Comparison of ENCODE assay signal across 1 cellular context in the genomic region with DNA sequence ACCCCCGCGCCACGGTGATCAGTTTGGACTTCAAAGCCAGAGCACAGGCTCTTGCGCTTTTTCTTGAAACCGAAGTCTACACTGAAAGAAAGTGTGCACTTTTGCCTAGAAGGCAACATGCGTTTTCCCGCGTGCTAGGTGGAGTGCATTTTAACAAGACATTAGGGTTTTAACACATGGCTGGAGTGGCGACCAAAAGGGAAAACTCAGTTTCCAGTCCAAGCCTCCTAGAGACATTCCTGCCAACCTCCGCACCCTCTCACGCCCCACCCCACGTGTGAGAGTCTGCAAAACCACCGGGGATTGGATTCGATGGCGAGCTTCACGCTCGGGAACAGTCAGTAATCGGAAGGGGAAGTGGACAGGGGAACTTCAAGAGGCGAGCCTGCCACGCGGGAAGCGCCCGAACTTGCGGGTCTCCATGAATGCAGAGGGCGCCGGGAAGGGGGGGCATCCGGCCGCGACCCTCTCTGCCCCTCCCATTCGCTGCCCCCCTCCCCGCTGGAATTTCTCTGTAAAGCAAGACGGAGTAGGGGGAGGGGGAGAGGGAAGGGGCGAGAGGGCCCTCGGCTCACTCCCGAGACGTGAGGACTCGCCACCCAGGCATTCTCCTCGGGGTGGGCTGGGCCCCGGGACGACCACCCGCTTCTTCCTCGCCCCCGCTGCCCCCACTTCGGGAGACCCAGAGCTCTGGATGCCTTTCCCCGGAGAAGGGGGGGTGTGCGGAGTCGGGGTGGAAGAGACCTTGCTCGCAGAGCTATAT.
TF ChIP-seq lines count a peak whose summit lies in the region.

No MANE protein-coding gene starts in this region.

TF ChIP-seq in K562, 482 proteins besides CTCF, POLR2A, EP300 and RAD21 (continued from another document):
- TF ChIP-seq, protein P1, sequence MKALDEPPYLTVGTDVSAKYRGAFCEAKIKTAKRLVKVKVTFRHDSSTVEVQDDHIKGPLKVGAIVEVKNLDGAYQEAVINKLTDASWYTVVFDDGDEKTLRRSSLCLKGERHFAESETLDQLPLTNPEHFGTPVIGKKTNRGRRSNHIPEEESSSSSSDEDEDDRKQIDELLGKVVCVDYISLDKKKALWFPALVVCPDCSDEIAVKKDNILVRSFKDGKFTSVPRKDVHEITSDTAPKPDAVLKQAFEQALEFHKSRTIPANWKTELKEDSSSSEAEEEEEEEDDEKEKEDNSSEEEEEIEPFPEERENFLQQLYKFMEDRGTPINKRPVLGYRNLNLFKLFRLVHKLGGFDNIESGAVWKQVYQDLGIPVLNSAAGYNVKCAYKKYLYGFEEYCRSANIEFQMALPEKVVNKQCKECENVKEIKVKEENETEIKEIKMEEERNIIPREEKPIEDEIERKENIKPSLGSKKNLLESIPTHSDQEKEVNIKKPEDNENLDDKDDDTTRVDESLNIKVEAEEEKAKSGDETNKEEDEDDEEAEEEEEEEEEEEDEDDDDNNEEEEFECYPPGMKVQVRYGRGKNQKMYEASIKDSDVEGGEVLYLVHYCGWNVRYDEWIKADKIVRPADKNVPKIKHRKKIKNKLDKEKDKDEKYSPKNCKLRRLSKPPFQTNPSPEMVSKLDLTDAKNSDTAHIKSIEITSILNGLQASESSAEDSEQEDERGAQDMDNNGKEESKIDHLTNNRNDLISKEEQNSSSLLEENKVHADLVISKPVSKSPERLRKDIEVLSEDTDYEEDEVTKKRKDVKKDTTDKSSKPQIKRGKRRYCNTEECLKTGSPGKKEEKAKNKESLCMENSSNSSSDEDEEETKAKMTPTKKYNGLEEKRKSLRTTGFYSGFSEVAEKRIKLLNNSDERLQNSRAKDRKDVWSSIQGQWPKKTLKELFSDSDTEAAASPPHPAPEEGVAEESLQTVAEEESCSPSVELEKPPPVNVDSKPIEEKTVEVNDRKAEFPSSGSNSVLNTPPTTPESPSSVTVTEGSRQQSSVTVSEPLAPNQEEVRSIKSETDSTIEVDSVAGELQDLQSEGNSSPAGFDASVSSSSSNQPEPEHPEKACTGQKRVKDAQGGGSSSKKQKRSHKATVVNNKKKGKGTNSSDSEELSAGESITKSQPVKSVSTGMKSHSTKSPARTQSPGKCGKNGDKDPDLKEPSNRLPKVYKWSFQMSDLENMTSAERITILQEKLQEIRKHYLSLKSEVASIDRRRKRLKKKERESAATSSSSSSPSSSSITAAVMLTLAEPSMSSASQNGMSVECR (CRISPR knock-in tag; IDR thresholded peaks at IDR 0.05) = peak; percentile 50; the same call in 1 of the 2 replicates
- TF ChIP-seq ZKSCAN8 (CRISPR knock-in tag; IDR thresholded peaks at IDR 0.05) (no peak), FOXK2 (conservative IDR thresholded peaks at IDR 0.05 in 1 of 2, IDR thresholded peaks at IDR 0.05 in 1 of 2; ENCODE audit: low read depth in 2 of 2) (no peak), ZNF707 (CRISPR knock-in tag; conservative IDR thresholded peaks at IDR 0.05) (no peak), MBD2 (IDR thresholded peaks at IDR 0.05; ENCODE audit: borderline replicate concordance, low read depth) (no peak), CC2D1A (IDR thresholded peaks at IDR 0.05) (no peak), GTF2F1 (IDR thresholded peaks at IDR 0.05; ENCODE audit: low read depth, low read length) (no peak), CBX2 (IDR thresholded peaks at IDR 0.05; ENCODE audit: insufficient read depth, low read length, poor library complexity, severe bottlenecking) (no peak), DPF2 (IDR thresholded peaks at IDR 0.05) (no peak), TCFL5 (CRISPR knock-in tag; conservative IDR thresholded peaks at IDR 0.05) (no peak), ZNF717 (CRISPR knock-in tag; IDR thresholded peaks at IDR 0.05) (no peak), ZC3H11A (IDR thresholded peaks at IDR 0.05; ENCODE audit: low read depth, low read length) (no peak), TCF3 (CRISPR knock-in tag; IDR thresholded peaks at IDR 0.05) (no peak), POLR2G (IDR thresholded peaks at IDR 0.05; ENCODE audit: low read depth, low read length) (peak; percentile 58)
- TF ChIP-seq, protein P2, sequence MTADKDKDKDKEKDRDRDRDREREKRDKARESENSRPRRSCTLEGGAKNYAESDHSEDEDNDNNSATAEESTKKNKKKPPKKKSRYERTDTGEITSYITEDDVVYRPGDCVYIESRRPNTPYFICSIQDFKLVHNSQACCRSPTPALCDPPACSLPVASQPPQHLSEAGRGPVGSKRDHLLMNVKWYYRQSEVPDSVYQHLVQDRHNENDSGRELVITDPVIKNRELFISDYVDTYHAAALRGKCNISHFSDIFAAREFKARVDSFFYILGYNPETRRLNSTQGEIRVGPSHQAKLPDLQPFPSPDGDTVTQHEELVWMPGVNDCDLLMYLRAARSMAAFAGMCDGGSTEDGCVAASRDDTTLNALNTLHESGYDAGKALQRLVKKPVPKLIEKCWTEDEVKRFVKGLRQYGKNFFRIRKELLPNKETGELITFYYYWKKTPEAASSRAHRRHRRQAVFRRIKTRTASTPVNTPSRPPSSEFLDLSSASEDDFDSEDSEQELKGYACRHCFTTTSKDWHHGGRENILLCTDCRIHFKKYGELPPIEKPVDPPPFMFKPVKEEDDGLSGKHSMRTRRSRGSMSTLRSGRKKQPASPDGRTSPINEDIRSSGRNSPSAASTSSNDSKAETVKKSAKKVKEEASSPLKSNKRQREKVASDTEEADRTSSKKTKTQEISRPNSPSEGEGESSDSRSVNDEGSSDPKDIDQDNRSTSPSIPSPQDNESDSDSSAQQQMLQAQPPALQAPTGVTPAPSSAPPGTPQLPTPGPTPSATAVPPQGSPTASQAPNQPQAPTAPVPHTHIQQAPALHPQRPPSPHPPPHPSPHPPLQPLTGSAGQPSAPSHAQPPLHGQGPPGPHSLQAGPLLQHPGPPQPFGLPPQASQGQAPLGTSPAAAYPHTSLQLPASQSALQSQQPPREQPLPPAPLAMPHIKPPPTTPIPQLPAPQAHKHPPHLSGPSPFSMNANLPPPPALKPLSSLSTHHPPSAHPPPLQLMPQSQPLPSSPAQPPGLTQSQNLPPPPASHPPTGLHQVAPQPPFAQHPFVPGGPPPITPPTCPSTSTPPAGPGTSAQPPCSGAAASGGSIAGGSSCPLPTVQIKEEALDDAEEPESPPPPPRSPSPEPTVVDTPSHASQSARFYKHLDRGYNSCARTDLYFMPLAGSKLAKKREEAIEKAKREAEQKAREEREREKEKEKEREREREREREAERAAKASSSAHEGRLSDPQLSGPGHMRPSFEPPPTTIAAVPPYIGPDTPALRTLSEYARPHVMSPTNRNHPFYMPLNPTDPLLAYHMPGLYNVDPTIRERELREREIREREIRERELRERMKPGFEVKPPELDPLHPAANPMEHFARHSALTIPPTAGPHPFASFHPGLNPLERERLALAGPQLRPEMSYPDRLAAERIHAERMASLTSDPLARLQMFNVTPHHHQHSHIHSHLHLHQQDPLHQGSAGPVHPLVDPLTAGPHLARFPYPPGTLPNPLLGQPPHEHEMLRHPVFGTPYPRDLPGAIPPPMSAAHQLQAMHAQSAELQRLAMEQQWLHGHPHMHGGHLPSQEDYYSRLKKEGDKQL (CRISPR knock-in tag; IDR thresholded peaks at IDR 0.05; ENCODE audit: borderline replicate concordance) = no peak
- TF ChIP-seq, protein P3, sequence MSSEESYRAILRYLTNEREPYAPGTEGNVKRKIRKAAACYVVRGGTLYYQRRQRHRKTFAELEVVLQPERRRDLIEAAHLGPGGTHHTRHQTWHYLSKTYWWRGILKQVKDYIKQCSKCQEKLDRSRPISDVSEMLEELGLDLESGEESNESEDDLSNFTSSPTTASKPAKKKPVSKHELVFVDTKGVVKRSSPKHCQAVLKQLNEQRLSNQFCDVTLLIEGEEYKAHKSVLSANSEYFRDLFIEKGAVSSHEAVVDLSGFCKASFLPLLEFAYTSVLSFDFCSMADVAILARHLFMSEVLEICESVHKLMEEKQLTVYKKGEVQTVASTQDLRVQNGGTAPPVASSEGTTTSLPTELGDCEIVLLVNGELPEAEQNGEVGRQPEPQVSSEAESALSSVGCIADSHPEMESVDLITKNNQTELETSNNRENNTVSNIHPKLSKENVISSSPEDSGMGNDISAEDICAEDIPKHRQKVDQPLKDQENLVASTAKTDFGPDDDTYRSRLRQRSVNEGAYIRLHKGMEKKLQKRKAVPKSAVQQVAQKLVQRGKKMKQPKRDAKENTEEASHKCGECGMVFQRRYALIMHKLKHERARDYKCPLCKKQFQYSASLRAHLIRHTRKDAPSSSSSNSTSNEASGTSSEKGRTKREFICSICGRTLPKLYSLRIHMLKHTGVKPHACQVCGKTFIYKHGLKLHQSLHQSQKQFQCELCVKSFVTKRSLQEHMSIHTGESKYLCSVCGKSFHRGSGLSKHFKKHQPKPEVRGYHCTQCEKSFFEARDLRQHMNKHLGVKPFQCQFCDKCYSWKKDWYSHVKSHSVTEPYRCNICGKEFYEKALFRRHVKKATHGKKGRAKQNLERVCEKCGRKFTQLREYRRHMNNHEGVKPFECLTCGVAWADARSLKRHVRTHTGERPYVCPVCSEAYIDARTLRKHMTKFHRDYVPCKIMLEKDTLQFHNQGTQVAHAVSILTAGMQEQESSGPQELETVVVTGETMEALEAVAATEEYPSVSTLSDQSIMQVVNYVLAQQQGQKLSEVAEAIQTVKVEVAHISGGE (CRISPR knock-in tag; IDR thresholded peaks at IDR 0.05) = no peak
- TF ChIP-seq, protein P4, sequence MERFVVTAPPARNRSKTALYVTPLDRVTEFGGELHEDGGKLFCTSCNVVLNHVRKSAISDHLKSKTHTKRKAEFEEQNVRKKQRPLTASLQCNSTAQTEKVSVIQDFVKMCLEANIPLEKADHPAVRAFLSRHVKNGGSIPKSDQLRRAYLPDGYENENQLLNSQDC (CRISPR knock-in tag; IDR thresholded peaks at IDR 0.05) = no peak
- TF ChIP-seq, protein P5, sequence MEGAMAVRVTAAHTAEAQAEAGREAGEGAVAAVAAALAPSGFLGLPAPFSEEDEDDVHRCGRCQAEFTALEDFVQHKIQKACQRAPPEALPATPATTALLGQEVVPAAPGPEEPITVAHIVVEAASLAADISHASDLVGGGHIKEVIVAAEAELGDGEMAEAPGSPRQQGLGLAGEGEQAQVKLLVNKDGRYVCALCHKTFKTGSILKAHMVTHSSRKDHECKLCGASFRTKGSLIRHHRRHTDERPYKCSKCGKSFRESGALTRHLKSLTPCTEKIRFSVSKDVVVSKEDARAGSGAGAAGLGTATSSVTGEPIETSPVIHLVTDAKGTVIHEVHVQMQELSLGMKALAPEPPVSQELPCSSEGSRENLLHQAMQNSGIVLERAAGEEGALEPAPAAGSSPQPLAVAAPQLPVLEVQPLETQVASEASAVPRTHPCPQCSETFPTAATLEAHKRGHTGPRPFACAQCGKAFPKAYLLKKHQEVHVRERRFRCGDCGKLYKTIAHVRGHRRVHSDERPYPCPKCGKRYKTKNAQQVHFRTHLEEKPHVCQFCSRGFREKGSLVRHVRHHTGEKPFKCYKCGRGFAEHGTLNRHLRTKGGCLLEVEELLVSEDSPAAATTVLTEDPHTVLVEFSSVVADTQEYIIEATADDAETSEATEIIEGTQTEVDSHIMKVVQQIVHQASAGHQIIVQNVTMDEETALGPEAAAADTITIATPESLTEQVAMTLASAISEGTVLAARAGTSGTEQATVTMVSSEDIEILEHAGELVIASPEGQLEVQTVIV (CRISPR knock-in tag; IDR thresholded peaks at IDR 0.05; ENCODE audit: borderline replicate concordance) = no peak
